ENCODE assay signal across 8 cellular contexts in the genomic region with DNA sequence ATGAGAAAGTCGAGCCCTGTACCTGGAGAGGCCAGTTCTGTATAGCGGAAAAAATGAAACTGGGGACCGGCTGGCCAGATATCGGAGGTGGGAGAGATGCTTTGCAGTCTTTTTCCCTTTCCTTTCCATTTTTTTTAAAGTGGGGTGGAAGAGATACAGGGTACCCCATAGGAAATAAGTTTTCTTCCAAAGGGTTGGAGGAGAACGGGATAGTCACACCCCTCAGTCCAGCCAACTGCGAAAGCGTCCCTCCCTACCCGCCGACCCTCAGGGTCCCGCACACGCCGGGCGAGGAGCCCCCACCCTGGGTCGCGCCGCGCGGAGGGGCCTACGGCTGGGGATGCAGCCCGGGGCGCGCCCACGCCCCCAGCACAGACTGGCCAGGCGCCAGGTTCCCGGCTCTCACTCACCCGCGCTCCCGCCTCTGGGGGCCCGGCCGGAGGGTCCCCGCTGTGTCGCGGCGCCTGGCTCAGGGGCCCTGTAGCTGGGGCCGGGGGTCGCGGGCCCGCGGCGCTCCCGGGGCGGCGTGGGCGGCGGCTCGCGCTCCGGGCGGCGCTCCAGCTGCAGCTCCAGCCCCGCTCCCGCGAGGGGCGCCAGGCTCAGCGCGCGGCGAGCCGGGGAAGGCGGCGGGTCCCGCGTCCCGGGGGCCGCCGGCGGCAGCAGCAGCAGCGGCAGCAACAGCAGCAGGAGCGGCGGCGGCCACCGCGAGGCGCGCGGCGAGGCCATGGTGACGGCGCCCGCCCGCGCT. TPM values are rescaled to one million over a fixed set of nuclear protein-coding genes. Genes with fewer than 3 reads are reported as not detected.
A peak's percentile ranks its signal among the peaks of the same experiment; 100 is the strongest.
DNase-seq lines count a peak whose midpoint lies in the region; ATAC-seq and TF ChIP-seq lines count a peak whose summit lies in the region.

No MANE protein-coding gene starts in this region.

- 0% methylated on average over 6 of the region's 82 CpGs for WGBS in esophagus muscularis mucosa

- no peak for TF ChIP-seq POLR2A in esophagus muscularis mucosa (IDR thresholded peaks at IDR 0.05; ENCODE audit: low read depth)

- peaks cover 66 to 73% (median 71%) of the 10 kb centered on the region in 4 donors for H3K4me1 ChIP-seq in esophagus muscularis mucosa
- peaks cover 17 to 20% of the 10 kb centered on the region in 2 experiments for H3K4me1 ChIP-seq in neutrophil (ENCODE audit: control insufficient read depth in 1 of 2, insufficient read depth in 1 of 2, low read depth in 1 of 2, low read length in 1 of 2)

- H3K27ac ChIP-seq in esophagus muscularis mucosa (replicated peaks in 1 of 4) = peak overlapping the region; percentile 95 to 96 (median 96)
- no peak overlapping the region for H3K27ac ChIP-seq in neutrophil

- no peaks in the 10 kb centered on the region for H3K27me3 ChIP-seq in esophagus muscularis mucosa
- H3K27me3 ChIP-seq in neutrophil = peaks cover 98% of the 10 kb centered on the region

- H3K9me3 ChIP-seq in esophagus muscularis mucosa = no peaks in the 10 kb centered on the region
- H3K9me3 ChIP-seq in neutrophil = no peaks in the 10 kb centered on the region

- no peak for TF ChIP-seq EP300 in esophagus muscularis mucosa (IDR thresholded peaks at IDR 0.05)

- no peak for DNase-seq in AG10803 (ENCODE audit: low read depth)
- DNase-seq in GM19238 (ENCODE audit: insufficient read length, low spot score) = peak; percentile 62
- DNase-seq in activated CD4-positive, alpha-beta T cell treated with anti-CD3 and anti-CD28 coated beads, Interleukin-2, amount 50 U/mL, for 48 hours = peak; percentile 27
- DNase-seq in esophagus muscularis mucosa (ENCODE audit: extremely low spot score) = no peak
- DNase-seq in putamen (ENCODE audit: low spot score) = no peak
- DNase-seq in NCI-H524 treated with DMSO at 0.1 percent for 48 hours (lab: John Stamatoyannopoulos, UW) = no peak

- intact Hi-C loops in esophagus muscularis mucosa (cut with DNase I) = loop anchor here (10.0 kb wide), 1 partner anchor 319 kb away; a partner anchor contains a TSS

- H3K36me3 ChIP-seq in esophagus muscularis mucosa = no peaks in the 10 kb centered on the region
- H3K36me3 ChIP-seq in neutrophil = no peaks in the 10 kb centered on the region

- peak overlapping the region; percentile 74 for H3K4me3 ChIP-seq in AG10803 (ENCODE audit: low read length)
- peak overlapping the region; percentile 80 to 86 (median 84) for H3K4me3 ChIP-seq in esophagus muscularis mucosa
- H3K4me3 ChIP-seq in neutrophil (ENCODE audit: low read depth in 1 of 2, low read length in 1 of 2) = peak overlapping the region; percentile 48 to 52

- TF ChIP-seq CTCF in AG10803 (conservative IDR thresholded peaks at IDR 0.05; ENCODE audit: low read length) = no peak
- TF ChIP-seq CTCF in esophagus muscularis mucosa (IDR thresholded peaks at IDR 0.05) = no peak
- TF ChIP-seq CTCF in neutrophil (IDR thresholded peaks at IDR 0.05) = no peak

- ATAC-seq in HG03342 (IDR thresholded peaks at IDR 0.05; ENCODE audit: unreplicated experiment) = peak; percentile 18

RNA-seq across cellular contexts. Expression of a gene that starts 0.5 kb away (rescaled TPM):
- total RNA-seq in esophagus muscularis mucosa = 10 to 100 TPM; 47.8 to 91.7 (median 76.8) TPM

Comparison
In these comparisons a context has a peak if more than half of its experiments do, and no peak if none do; other contexts are left out.
1. DNase-seq: peak in GM19238 (single experiment) and activated CD4-positive, alpha-beta T cell treated with anti-CD3 and anti-CD28 coated beads, Interleukin-2, amount 50 U/mL, for 48 hours (2 of 2); none in AG10803 (single experiment), esophagus muscularis mucosa (single experiment), putamen (single experiment) and NCI-H524 treated with DMSO at 0.1 percent for 48 hours (single experiment).
2. Peak in every context shown above with its lines, with median percentiles within 50 percentile points of each other: H3K4me3 ChIP-seq.